In the genomic region with DNA sequence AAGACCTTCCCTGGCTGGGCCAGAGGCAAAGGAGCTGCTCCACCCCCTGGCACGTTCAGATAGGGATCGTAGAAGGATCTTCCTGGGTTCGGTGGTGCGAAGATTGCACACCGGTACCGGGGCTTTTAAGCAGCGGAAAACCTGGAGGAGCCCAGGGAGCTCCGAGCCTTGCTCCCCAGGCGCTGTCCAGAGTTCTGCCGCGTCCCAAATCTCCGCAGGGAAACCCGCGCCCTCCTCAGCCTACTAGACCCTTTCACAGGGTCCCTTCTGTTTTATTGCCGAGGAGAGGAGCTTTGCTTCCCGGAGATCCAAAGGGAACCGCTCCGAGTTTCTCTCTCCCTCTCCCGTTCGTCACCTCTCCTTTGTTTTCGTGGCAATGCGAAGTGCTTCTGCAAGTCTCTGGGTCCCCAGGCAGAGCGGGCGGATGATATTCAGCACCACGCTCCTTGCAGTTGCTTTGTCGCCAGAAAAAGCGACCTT, we compare ENCODE assay signal across 8 cellular contexts. TPM values are rescaled to one million over a fixed set of nuclear protein-coding genes. Genes with fewer than 3 reads are reported as not detected.
DNase-seq lines count a peak whose midpoint lies in the region; ATAC-seq and TF ChIP-seq lines count a peak whose summit lies in the region.
"Had no signal": no experiment of that assay in that cellular context is flagged by ENCODE, and none has a peak within 500 bp of the region (broad histone marks: within the 10 kb centered on the region; RNA-seq: fewer than 3 reads in every experiment).

No MANE protein-coding gene starts in this region.

- CTCF ChIA-PET in HEK293 (lab: Yijun Ruan, JAX): interaction anchor here (0.7 kb wide), 2 partner anchors 108 to 199 kb away, joined by 3 read pairs; no protein-coding TSS in a partner anchor

- H3K9me3 ChIP-seq in HEK293 (ENCODE audit: control insufficient read depth, insufficient read depth, low read depth, low read length) (no peaks in the 10 kb centered on the region), T-helper 17 cell (ENCODE audit: control insufficient read depth, low read length, poor library complexity, severe bottlenecking) (no peaks in the 10 kb centered on the region)

- peak overlapping the region; percentile 35 for H3K4me3 ChIP-seq in HEK293 (ENCODE audit: low read depth, low read length)
- H3K4me3 ChIP-seq in iPS-11a (ENCODE audit: low read depth, low read length): peak overlapping the region; percentile 55

- H3K4me1 Mint-ChIP-seq in T-helper 17 cell: peaks cover 11% of the 10 kb centered on the region
- peaks cover 19% of the 10 kb centered on the region for H3K4me1 Mint-ChIP-seq in stimulated activated memory B cell treated with anti-CD40 and anti-IgM and Interleukin-4, amounts not matched to agents 10 μg/mL and 1 μg/mL and 100 μg/mL, for 72 hours
- H3K4me1 Mint-ChIP-seq in activated T-helper 1 cell treated with anti-CD3 and anti-CD28 coated beads, Interleukin-12 subunit alpha, Interleukin-12 subunit beta, Interleukin-2, Interleukin-4 antibody, amounts not matched to agents 30 ng/mL and 10 ng/mL and 1 ng/mL, durations not matched to agents 14 hours and 24 hours and 36 hours (ENCODE audit: low read depth): no peaks in the 10 kb centered on the region

- H3K4me3 Mint-ChIP-seq in T-helper 17 cell: peak overlapping the region; percentile 80
- peak overlapping the region; percentile 64 for H3K4me3 Mint-ChIP-seq in stimulated activated memory B cell treated with anti-CD40 and anti-IgM and Interleukin-4, amounts not matched to agents 10 μg/mL and 1 μg/mL and 100 μg/mL, for 72 hours
- H3K4me3 Mint-ChIP-seq in activated T-helper 1 cell treated with anti-CD3 and anti-CD28 coated beads, Interleukin-12 subunit alpha, Interleukin-12 subunit beta, Interleukin-2, Interleukin-4 antibody, amounts not matched to agents 30 ng/mL and 10 ng/mL and 1 ng/mL, durations not matched to agents 14 hours and 24 hours and 36 hours: no peak overlapping the region

- no peak overlapping the region for H3K27ac Mint-ChIP-seq in T-helper 17 cell
- no peak overlapping the region for H3K27ac Mint-ChIP-seq in stimulated activated memory B cell treated with anti-CD40 and anti-IgM and Interleukin-4, amounts not matched to agents 10 μg/mL and 1 μg/mL and 100 μg/mL, for 72 hours
- H3K27ac Mint-ChIP-seq in activated T-helper 1 cell treated with anti-CD3 and anti-CD28 coated beads, Interleukin-12 subunit alpha, Interleukin-12 subunit beta, Interleukin-2, Interleukin-4 antibody, amounts not matched to agents 30 ng/mL and 10 ng/mL and 1 ng/mL, durations not matched to agents 14 hours and 24 hours and 36 hours: no peak overlapping the region

- peaks cover 52% of the 10 kb centered on the region for H3K27me3 Mint-ChIP-seq in T-helper 17 cell
- peaks cover 39% of the 10 kb centered on the region for H3K27me3 Mint-ChIP-seq in stimulated activated memory B cell treated with anti-CD40 and anti-IgM and Interleukin-4, amounts not matched to agents 10 μg/mL and 1 μg/mL and 100 μg/mL, for 72 hours
- H3K27me3 Mint-ChIP-seq in activated T-helper 1 cell treated with anti-CD3 and anti-CD28 coated beads, Interleukin-12 subunit alpha, Interleukin-12 subunit beta, Interleukin-2, Interleukin-4 antibody, amounts not matched to agents 30 ng/mL and 10 ng/mL and 1 ng/mL, durations not matched to agents 14 hours and 24 hours and 36 hours (ENCODE audit: insufficient read depth): peaks cover 26% of the 10 kb centered on the region

- H3K27ac ChIP-seq in HEK293 (ENCODE audit: extremely low read depth, low read depth, low read length): no peak overlapping the region

- ATAC-seq in T-helper 17 cell: peak; percentile 32
- no peak for ATAC-seq in stimulated activated memory B cell treated with anti-CD40 and anti-IgM and Interleukin-4, amounts not matched to agents 10 μg/mL and 1 μg/mL and 100 μg/mL, for 72 hours

- intact Hi-C loops in activated T-helper 1 cell treated with anti-CD3 and anti-CD28 coated beads, Interleukin-12 subunit alpha, Interleukin-12 subunit beta, Interleukin-2, Interleukin-4 antibody, amounts not matched to agents 30 ng/mL and 10 ng/mL and 1 ng/mL, durations not matched to agents 14 hours and 24 hours and 36 hours (cut with micrococcal nuclease): no loop called here

- H3K4me1 ChIP-seq in HEK293 (ENCODE audit: control insufficient read depth, insufficient read depth, low read length): no peaks in the 10 kb centered on the region

- POLR2A ChIA-PET in HEK293 (lab: Yijun Ruan, JAX): interaction anchor here (0.6 kb wide), 1 partner anchor 467 kb away, joined by 3 read pairs; no protein-coding TSS in a partner anchor

- no peak for TF ChIP-seq CTCF in HEK293 (tag by site-specific recombination; IDR thresholded peaks at IDR 0.05)

- no peaks in the 10 kb centered on the region for H3K9me3 Mint-ChIP-seq in stimulated activated memory B cell treated with anti-CD40 and anti-IgM and Interleukin-4, amounts not matched to agents 10 μg/mL and 1 μg/mL and 100 μg/mL, for 72 hours
- no peaks in the 10 kb centered on the region for H3K9me3 Mint-ChIP-seq in activated T-helper 1 cell treated with anti-CD3 and anti-CD28 coated beads, Interleukin-12 subunit alpha, Interleukin-12 subunit beta, Interleukin-2, Interleukin-4 antibody, amounts not matched to agents 30 ng/mL and 10 ng/mL and 1 ng/mL, durations not matched to agents 14 hours and 24 hours and 36 hours

- no peaks in the 10 kb centered on the region for H3K36me3 ChIP-seq in HEK293 (ENCODE audit: control insufficient read depth in 2 of 2, insufficient read depth in 1 of 2, low read length in 2 of 2)

- H3K36me3 Mint-ChIP-seq in T-helper 17 cell (ENCODE audit: low read depth): peaks cover 7% of the 10 kb centered on the region
- H3K36me3 Mint-ChIP-seq in stimulated activated memory B cell treated with anti-CD40 and anti-IgM and Interleukin-4, amounts not matched to agents 10 μg/mL and 1 μg/mL and 100 μg/mL, for 72 hours: no peaks in the 10 kb centered on the region
- H3K36me3 Mint-ChIP-seq in activated T-helper 1 cell treated with anti-CD3 and anti-CD28 coated beads, Interleukin-12 subunit alpha, Interleukin-12 subunit beta, Interleukin-2, Interleukin-4 antibody, amounts not matched to agents 30 ng/mL and 10 ng/mL and 1 ng/mL, durations not matched to agents 14 hours and 24 hours and 36 hours (ENCODE audit: low read depth): no peaks in the 10 kb centered on the region

- DNase-seq in T-helper 17 cell: no peak
- DNase-seq in stimulated activated CD4-positive, alpha-beta T cell treated with anti-CD3 and anti-CD28 coated beads, Interleukin-4, amount 100 ng/mL, for 1 hour: no peak
- no peak for DNase-seq in activated T-helper 1 cell treated with anti-CD3 and anti-CD28 coated beads, Interleukin-12 subunit alpha, Interleukin-12 subunit beta, Interleukin-2, Interleukin-4 antibody, amounts not matched to agents 30 ng/mL and 10 ng/mL and 1 ng/mL, durations not matched to agents 14 hours and 24 hours and 36 hours (ENCODE audit: low spot score)
- no peak for DNase-seq in cortex of kidney (lab: John Stamatoyannopoulos, UW)

TF ChIP-seq in HEK293, 187 proteins besides CTCF, POLR2A, EP300 and RAD21 (continues in another document):
- no peak for TF ChIP-seq MEIS1 (CRISPR knock-in tag; IDR thresholded peaks at IDR 0.05; ENCODE audit: borderline replicate concordance)
- TF ChIP-seq ZNF701 (tag by site-specific recombination; IDR thresholded peaks at IDR 0.05): no peak
- no peak for TF ChIP-seq ZFP37 (tag by site-specific recombination; IDR thresholded peaks at IDR 0.05)
- TF ChIP-seq ZBTB48 (tag by site-specific recombination; IDR thresholded peaks at IDR 0.05): peak; percentile 34; the same call in 1 of the 2 replicates
- peak; percentile 35; the same call in 1 of the 2 replicates for TF ChIP-seq ZBTB17 (tag by site-specific recombination; IDR thresholded peaks at IDR 0.05)
- TF ChIP-seq ZNF146 (tag by site-specific recombination; IDR thresholded peaks at IDR 0.05): no peak
- TF ChIP-seq, protein P1, sequence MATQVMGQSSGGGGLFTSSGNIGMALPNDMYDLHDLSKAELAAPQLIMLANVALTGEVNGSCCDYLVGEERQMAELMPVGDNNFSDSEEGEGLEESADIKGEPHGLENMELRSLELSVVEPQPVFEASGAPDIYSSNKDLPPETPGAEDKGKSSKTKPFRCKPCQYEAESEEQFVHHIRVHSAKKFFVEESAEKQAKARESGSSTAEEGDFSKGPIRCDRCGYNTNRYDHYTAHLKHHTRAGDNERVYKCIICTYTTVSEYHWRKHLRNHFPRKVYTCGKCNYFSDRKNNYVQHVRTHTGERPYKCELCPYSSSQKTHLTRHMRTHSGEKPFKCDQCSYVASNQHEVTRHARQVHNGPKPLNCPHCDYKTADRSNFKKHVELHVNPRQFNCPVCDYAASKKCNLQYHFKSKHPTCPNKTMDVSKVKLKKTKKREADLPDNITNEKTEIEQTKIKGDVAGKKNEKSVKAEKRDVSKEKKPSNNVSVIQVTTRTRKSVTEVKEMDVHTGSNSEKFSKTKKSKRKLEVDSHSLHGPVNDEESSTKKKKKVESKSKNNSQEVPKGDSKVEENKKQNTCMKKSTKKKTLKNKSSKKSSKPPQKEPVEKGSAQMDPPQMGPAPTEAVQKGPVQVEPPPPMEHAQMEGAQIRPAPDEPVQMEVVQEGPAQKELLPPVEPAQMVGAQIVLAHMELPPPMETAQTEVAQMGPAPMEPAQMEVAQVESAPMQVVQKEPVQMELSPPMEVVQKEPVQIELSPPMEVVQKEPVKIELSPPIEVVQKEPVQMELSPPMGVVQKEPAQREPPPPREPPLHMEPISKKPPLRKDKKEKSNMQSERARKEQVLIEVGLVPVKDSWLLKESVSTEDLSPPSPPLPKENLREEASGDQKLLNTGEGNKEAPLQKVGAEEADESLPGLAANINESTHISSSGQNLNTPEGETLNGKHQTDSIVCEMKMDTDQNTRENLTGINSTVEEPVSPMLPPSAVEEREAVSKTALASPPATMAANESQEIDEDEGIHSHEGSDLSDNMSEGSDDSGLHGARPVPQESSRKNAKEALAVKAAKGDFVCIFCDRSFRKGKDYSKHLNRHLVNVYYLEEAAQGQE (tag by site-specific recombination; IDR thresholded peaks at IDR 0.05): peak; percentile 88
- no peak for TF ChIP-seq ZNF350 (tag by site-specific recombination; IDR thresholded peaks at IDR 0.05)
- TF ChIP-seq ZFP3 (tag by site-specific recombination; IDR thresholded peaks at IDR 0.05; ENCODE audit: low read depth): no peak

RNA-seq across cellular contexts. Expression of a gene that starts 0.5 kb away (rescaled TPM):
- total RNA-seq in T-helper 17 cell: not detected
- total RNA-seq in activated T-helper 1 cell treated with anti-CD3 and anti-CD28 coated beads, Interleukin-12 subunit alpha, Interleukin-12 subunit beta, Interleukin-2, Interleukin-4 antibody, amounts not matched to agents 30 ng/mL and 10 ng/mL and 1 ng/mL, durations not matched to agents 14 hours and 24 hours and 36 hours: not detected in 2 replicates
- total RNA-seq: glomerular endothelial cell had no signal
